ENCODE assay signal across 21 cellular contexts in the genomic region with DNA sequence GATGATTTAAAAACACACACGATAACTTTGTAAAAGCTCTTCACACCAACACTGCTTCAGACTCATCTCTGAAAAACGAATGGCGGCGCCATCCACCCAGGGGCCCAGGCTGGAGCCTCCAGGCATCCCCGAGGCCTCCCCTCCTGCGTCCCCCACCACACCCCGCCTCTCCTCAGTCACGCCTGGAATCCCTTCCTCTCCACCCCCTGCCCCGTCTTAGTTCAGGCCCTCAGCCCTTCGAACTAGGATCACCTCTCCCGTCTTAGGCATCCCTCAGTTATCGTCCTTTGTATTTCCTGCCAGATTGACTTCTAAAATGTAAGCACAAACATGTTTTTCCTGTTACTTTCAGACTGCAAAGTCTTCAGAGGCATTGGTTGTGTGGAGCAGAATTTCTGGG.
"Had no signal": no experiment of that assay in that cellular context is flagged by ENCODE, and none has a peak within 500 bp of the region (broad histone marks: within the 10 kb centered on the region; RNA-seq: fewer than 3 reads in every experiment).

No MANE protein-coding gene starts in this region.

- H3K9me3 Mint-ChIP-seq: activated CD4-positive, alpha-beta memory T cell treated with anti-CD3 and anti-CD28 coated beads, Interleukin-2, amount 10 ng/mL, durations not matched to agents 7 days and 5 days; activated naive CD4-positive, alpha-beta T cell treated with anti-CD3 and anti-CD28 coated beads, Interleukin-2, amount 50 U/mL, for 24 hours; activated T-cell treated with anti-CD3 and anti-CD28 coated beads, Interleukin-2, amount 50 U/mL, for 72 hours; central memory CD8-positive, alpha-beta T cell; neural progenitor cell had no signal

- DNase-seq: activated CD4-positive, alpha-beta memory T cell treated with anti-CD3 and anti-CD28 coated beads, Interleukin-2, amount 10 ng/mL, durations not matched to agents 7 days and 5 days; activated CD4-positive, alpha-beta T cell treated with anti-CD3 and anti-CD28 coated beads for 48 hours; activated gamma-delta T cell; activated T-cell treated with anti-CD3 and anti-CD28 coated beads, Interleukin-2, amount 50 U/mL, for 72 hours; anterior cingulate cortex; colonic mucosa; heart left ventricle; lower lobe of right lung; posterior cingulate gyrus; spleen; stimulated activated CD4-positive, alpha-beta T cell treated with anti-CD3 and anti-CD28 coated beads, Interleukin-4, amount 100 ng/mL, for 1 hour; stimulated activated naive CD4-positive, alpha-beta T cell treated with Interleukin-2 at 50 U/mL for 16 hours; SW 1271; T-helper 17 cell had no signal

- H3K27ac ChIP-seq: colonic mucosa, epithelial cell of prostate, gastroesophageal sphincter, heart left ventricle, lower lobe of right lung, neural progenitor cell, spleen had no signal

- H3K27me3 Mint-ChIP-seq: activated CD4-positive, alpha-beta memory T cell treated with anti-CD3 and anti-CD28 coated beads, Interleukin-2, amount 10 ng/mL, durations not matched to agents 7 days and 5 days; activated naive CD4-positive, alpha-beta T cell treated with anti-CD3 and anti-CD28 coated beads, Interleukin-2, amount 50 U/mL, for 24 hours; central memory CD8-positive, alpha-beta T cell; naive thymus-derived CD8-positive, alpha-beta T cell; T-helper 17 cell had no signal

- H3K9ac ChIP-seq: neural progenitor cell had no signal

- ATAC-seq: activated T-cell treated with anti-CD3 and anti-CD28 coated beads, Interleukin-2, amount 50 U/mL, for 72 hours; gastroesophageal sphincter; heart left ventricle; lower lobe of right lung; naive thymus-derived CD8-positive, alpha-beta T cell; T-helper 17 cell had no signal

- H3K4me1 Mint-ChIP-seq: activated CD4-positive, alpha-beta memory T cell treated with anti-CD3 and anti-CD28 coated beads, Interleukin-2, amount 10 ng/mL, durations not matched to agents 7 days and 5 days; activated naive CD4-positive, alpha-beta T cell treated with anti-CD3 and anti-CD28 coated beads, Interleukin-2, amount 50 U/mL, for 24 hours; central memory CD8-positive, alpha-beta T cell; neural progenitor cell; T-helper 17 cell had no signal

- H3K36me3 ChIP-seq: colonic mucosa had no signal

- H3K4me2 ChIP-seq: neural progenitor cell had no signal

- H2AFZ ChIP-seq: neural progenitor cell had no signal

- H3K4me1 ChIP-seq: colonic mucosa, gastroesophageal sphincter, lower lobe of right lung, neural progenitor cell, spleen had no signal

- H3K27me3 ChIP-seq: colonic mucosa, gastroesophageal sphincter, heart left ventricle, neural progenitor cell, spleen had no signal

- H3K4me3 ChIP-seq: colonic mucosa, gastroesophageal sphincter, heart left ventricle, lower lobe of right lung, neural progenitor cell, spleen had no signal

- H3K4me3 Mint-ChIP-seq: activated CD4-positive, alpha-beta memory T cell treated with anti-CD3 and anti-CD28 coated beads, Interleukin-2, amount 10 ng/mL, durations not matched to agents 7 days and 5 days; activated naive CD4-positive, alpha-beta T cell treated with anti-CD3 and anti-CD28 coated beads, Interleukin-2, amount 50 U/mL, for 24 hours; activated T-cell treated with anti-CD3 and anti-CD28 coated beads, Interleukin-2, amount 50 U/mL, for 72 hours; central memory CD8-positive, alpha-beta T cell; naive thymus-derived CD8-positive, alpha-beta T cell; neural progenitor cell; T-helper 17 cell had no signal

- H3K9me3 ChIP-seq: colonic mucosa, gastroesophageal sphincter, heart left ventricle, lower lobe of right lung had no signal

- H3K27ac Mint-ChIP-seq: activated CD4-positive, alpha-beta memory T cell treated with anti-CD3 and anti-CD28 coated beads, Interleukin-2, amount 10 ng/mL, durations not matched to agents 7 days and 5 days; activated T-cell treated with anti-CD3 and anti-CD28 coated beads, Interleukin-2, amount 50 U/mL, for 72 hours; neural progenitor cell had no signal

- FAIRE-seq: keratinocyte had no signal
